1 cellular context compared by ENCODE assay signal in the genomic region with DNA sequence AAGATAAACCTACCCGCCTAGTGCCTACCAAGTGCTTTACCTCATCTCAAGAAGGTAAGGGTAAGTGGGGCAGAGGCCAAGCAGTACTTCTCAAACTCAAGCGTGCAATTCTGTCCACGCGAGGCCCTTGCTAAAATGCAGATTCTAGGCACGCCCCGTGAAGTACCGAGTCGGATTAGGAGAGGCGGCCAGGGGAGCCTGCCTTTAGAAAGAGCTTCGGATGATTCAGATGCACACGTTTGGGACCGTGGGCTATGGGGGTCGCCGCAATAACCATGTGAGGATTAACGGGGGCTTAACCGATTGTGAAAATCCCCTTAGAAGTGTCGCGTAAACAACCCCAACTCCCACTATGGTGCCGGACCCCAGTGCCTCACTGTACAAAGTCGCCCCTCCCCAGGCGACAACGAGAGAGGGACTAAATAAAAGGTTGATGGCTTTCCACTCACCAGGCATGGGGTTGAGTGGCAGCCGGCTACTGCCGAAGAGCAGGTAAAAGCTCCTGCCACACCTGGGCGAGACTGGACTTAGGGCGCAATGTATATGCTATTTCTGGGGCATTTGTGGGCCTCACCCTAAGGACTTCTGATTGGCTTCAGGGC.
TF ChIP-seq lines count a peak whose summit lies in the region.

No MANE protein-coding gene starts in this region.

TF ChIP-seq in GM12878, 131 proteins besides CTCF, POLR2A, EP300 and RAD21 (continues in another document):
- TF ChIP-seq POLR2AphosphoS2 (IDR thresholded peaks at IDR 0.05; ENCODE audit: low read depth, low read length) (peak; percentile 91), MEF2B (IDR thresholded peaks at IDR 0.05; ENCODE audit: partially characterized antibody, poor library complexity, severe bottlenecking) (peak; percentile 91), SPI1 (IDR thresholded peaks at IDR 0.05; ENCODE audit: borderline replicate concordance, insufficient read depth, low read depth, low read length) (no peak), NBN (IDR thresholded peaks at IDR 0.05) (peak; percentile 53; the same call in 1 of the 2 replicates), ZSCAN29 (IDR thresholded peaks at IDR 0.05) (peak; percentile 56; the same call in 1 of the 2 replicates), CBFB (IDR thresholded peaks at IDR 0.05; ENCODE audit: low read depth) (peak; percentile 82; the same call in 1 of the 2 replicates), SUPT20H (IDR thresholded peaks at IDR 0.05; ENCODE audit: borderline replicate concordance, control insufficient read depth, low read depth, low read length) (no peak), KLF5 (IDR thresholded peaks at IDR 0.05; ENCODE audit: partially characterized antibody) (no peak), KAT2A (conservative IDR thresholded peaks at IDR 0.05; ENCODE audit: control insufficient read depth, low read depth, low read length) (no peak), BHLHE40 (IDR thresholded peaks at IDR 0.05; ENCODE audit: borderline replicate concordance in 1 of 2, low read depth in 2 of 2, low read length in 1 of 2) (0 out of 4 replicates have a peak, but pooled peaks of 1 of the 2 experiments have one; percentile 9), NR2C1 (IDR thresholded peaks at IDR 0.05) (no peak), SMAD1 (IDR thresholded peaks at IDR 0.05; ENCODE audit: low read depth, partially characterized antibody) (peak; percentile 78), CHD2 (IDR thresholded peaks at IDR 0.05; ENCODE audit: borderline replicate concordance, low read depth, low read length) (no peak), SIX5 (IDR thresholded peaks at IDR 0.05; ENCODE audit: low read depth, low read length, severe bottlenecking) (peak; percentile 2), SREBF1 (IDR thresholded peaks at IDR 0.05; ENCODE audit: low read length) (no peak), YY1 (IDR thresholded peaks at IDR 0.05; ENCODE audit: low read depth, low read length) (peak; percentile 49), POLR2AphosphoS5 (IDR thresholded peaks at IDR 0.05; ENCODE audit: low read length) (peak; percentile 98), ZNF24 (IDR thresholded peaks at IDR 0.05) (no peak), MEF2A (IDR thresholded peaks at IDR 0.05; ENCODE audit: insufficient read depth, low read depth, low read length) (peak; percentile 83), SMARCA5 (IDR thresholded peaks at IDR 0.05) (0 out of 2 replicates have a peak, but pooled peaks have one; percentile 55), TAF1 (IDR thresholded peaks at IDR 0.05; ENCODE audit: borderline replicate concordance, low read depth, low read length) (peak; percentile 88), PML (IDR thresholded peaks at IDR 0.05; ENCODE audit: low read length) (peak; percentile 88; the same call in 1 of the 2 replicates), TCF12 (IDR thresholded peaks at IDR 0.05; ENCODE audit: low read depth, low read length) (peak; percentile 49; the same call in 1 of the 2 replicates), TBL1XR1 (IDR thresholded peaks at IDR 0.05; ENCODE audit: low read depth, low read length) (no peak), ZNF217 (IDR thresholded peaks at IDR 0.05) (peak; percentile 15; the same call in 1 of the 2 replicates), RFX5 (IDR thresholded peaks at IDR 0.05; ENCODE audit: low read depth, low read length) (no peak; the same call in 1 of the 2 replicates), HDGF (IDR thresholded peaks at IDR 0.05) (peak; percentile 21; the same call in 1 of the 2 replicates), ZBED1 (IDR thresholded peaks at IDR 0.05; ENCODE audit: borderline replicate concordance) (no peak), SIN3A (IDR thresholded peaks at IDR 0.05; ENCODE audit: low read depth, low read length) (0 out of 2 replicates have a peak, but pooled peaks have one; percentile 54), KDM1A (IDR thresholded peaks at IDR 0.05; ENCODE audit: borderline replicate concordance) (no peak), POU2F2 (IDR thresholded peaks at IDR 0.05; ENCODE audit: borderline replicate concordance, low read depth, low read length) (peak; percentile 95), BACH1 (IDR thresholded peaks at IDR 0.05; ENCODE audit: borderline replicate concordance) (peak; percentile 59), RELA (IDR thresholded peaks at IDR 0.05; ENCODE audit: borderline replicate concordance, partially characterized antibody) (peak; percentile 47)
- TF ChIP-seq, protein P1, sequence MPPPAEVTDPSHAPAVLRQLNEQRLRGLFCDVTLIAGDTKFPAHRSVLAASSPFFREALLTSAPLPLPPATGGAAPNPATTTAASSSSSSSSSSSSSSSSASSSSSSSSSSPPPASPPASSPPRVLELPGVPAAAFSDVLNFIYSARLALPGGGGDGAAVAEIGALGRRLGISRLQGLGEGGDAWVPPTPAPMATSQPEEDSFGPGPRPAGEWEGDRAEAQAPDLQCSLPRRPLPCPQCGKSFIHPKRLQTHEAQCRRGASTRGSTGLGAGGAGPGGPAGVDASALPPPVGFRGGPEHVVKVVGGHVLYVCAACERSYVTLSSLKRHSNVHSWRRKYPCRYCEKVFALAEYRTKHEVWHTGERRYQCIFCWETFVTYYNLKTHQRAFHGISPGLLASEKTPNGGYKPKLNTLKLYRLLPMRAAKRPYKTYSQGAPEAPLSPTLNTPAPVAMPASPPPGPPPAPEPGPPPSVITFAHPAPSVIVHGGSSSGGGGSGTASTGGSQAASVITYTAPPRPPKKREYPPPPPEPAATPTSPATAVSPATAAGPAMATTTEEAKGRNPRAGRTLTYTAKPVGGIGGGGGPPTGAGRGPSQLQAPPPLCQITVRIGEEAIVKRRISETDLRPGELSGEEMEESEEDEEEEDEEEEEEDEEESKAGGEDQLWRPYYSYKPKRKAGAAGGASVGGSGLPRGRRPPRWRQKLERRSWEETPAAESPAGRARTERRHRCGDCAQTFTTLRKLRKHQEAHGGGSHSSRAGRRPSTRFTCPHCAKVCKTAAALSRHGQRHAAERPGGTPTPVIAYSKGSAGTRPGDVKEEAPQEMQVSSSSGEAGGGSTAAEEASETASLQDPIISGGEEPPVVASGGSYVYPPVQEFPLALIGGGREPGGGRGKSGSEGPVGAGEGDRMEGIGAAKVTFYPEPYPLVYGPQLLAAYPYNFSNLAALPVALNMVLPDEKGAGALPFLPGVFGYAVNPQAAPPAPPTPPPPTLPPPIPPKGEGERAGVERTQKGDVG (CRISPR knock-in tag; IDR thresholded peaks at IDR 0.05), result no peak
- TF ChIP-seq, protein P2, sequence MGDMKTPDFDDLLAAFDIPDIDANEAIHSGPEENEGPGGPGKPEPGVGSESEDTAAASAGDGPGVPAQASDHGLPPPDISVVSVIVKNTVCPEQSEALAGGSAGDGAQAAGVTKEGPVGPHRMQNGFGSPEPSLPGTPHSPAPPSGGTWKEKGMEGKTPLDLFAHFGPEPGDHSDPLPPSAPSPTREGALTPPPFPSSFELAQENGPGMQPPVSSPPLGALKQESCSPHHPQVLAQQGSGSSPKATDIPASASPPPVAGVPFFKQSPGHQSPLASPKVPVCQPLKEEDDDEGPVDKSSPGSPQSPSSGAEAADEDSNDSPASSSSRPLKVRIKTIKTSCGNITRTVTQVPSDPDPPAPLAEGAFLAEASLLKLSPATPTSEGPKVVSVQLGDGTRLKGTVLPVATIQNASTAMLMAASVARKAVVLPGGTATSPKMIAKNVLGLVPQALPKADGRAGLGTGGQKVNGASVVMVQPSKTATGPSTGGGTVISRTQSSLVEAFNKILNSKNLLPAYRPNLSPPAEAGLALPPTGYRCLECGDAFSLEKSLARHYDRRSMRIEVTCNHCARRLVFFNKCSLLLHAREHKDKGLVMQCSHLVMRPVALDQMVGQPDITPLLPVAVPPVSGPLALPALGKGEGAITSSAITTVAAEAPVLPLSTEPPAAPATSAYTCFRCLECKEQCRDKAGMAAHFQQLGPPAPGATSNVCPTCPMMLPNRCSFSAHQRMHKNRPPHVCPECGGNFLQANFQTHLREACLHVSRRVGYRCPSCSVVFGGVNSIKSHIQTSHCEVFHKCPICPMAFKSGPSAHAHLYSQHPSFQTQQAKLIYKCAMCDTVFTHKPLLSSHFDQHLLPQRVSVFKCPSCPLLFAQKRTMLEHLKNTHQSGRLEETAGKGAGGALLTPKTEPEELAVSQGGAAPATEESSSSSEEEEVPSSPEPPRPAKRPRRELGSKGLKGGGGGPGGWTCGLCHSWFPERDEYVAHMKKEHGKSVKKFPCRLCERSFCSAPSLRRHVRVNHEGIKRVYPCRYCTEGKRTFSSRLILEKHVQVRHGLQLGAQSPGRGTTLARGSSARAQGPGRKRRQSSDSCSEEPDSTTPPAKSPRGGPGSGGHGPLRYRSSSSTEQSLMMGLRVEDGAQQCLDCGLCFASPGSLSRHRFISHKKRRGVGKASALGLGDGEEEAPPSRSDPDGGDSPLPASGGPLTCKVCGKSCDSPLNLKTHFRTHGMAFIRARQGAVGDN (IDR thresholded peaks at IDR 0.05), result peak; percentile 51; the same call in 1 of the 2 replicates
- TF ChIP-seq, protein P3, sequence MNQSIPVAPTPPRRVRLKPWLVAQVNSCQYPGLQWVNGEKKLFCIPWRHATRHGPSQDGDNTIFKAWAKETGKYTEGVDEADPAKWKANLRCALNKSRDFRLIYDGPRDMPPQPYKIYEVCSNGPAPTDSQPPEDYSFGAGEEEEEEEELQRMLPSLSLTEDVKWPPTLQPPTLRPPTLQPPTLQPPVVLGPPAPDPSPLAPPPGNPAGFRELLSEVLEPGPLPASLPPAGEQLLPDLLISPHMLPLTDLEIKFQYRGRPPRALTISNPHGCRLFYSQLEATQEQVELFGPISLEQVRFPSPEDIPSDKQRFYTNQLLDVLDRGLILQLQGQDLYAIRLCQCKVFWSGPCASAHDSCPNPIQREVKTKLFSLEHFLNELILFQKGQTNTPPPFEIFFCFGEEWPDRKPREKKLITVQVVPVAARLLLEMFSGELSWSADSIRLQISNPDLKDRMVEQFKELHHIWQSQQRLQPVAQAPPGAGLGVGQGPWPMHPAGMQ (IDR thresholded peaks at IDR 0.05; ENCODE audit: borderline replicate concordance), result no peak
- TF ChIP-seq, protein P4, sequence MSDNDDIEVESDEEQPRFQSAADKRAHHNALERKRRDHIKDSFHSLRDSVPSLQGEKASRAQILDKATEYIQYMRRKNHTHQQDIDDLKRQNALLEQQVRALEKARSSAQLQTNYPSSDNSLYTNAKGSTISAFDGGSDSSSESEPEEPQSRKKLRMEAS (IDR thresholded peaks at IDR 0.05; ENCODE audit: low read depth, low read length), result peak; percentile 15; the same call in 1 of the 2 replicates
- TF ChIP-seq, protein P5, sequence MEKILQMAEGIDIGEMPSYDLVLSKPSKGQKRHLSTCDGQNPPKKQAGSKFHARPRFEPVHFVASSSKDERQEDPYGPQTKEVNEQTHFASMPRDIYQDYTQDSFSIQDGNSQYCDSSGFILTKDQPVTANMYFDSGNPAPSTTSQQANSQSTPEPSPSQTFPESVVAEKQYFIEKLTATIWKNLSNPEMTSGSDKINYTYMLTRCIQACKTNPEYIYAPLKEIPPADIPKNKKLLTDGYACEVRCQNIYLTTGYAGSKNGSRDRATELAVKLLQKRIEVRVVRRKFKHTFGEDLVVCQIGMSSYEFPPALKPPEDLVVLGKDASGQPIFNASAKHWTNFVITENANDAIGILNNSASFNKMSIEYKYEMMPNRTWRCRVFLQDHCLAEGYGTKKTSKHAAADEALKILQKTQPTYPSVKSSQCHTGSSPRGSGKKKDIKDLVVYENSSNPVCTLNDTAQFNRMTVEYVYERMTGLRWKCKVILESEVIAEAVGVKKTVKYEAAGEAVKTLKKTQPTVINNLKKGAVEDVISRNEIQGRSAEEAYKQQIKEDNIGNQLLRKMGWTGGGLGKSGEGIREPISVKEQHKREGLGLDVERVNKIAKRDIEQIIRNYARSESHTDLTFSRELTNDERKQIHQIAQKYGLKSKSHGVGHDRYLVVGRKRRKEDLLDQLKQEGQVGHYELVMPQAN (conservative IDR thresholded peaks at IDR 0.05), result peak; percentile 73; the same call in 1 of the 2 replicates
- TF ChIP-seq, protein P6, sequence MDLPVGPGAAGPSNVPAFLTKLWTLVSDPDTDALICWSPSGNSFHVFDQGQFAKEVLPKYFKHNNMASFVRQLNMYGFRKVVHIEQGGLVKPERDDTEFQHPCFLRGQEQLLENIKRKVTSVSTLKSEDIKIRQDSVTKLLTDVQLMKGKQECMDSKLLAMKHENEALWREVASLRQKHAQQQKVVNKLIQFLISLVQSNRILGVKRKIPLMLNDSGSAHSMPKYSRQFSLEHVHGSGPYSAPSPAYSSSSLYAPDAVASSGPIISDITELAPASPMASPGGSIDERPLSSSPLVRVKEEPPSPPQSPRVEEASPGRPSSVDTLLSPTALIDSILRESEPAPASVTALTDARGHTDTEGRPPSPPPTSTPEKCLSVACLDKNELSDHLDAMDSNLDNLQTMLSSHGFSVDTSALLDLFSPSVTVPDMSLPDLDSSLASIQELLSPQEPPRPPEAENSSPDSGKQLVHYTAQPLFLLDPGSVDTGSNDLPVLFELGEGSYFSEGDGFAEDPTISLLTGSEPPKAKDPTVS (IDR thresholded peaks at IDR 0.05; ENCODE audit: low read depth, low read length), result no peak
- TF ChIP-seq, protein P7, sequence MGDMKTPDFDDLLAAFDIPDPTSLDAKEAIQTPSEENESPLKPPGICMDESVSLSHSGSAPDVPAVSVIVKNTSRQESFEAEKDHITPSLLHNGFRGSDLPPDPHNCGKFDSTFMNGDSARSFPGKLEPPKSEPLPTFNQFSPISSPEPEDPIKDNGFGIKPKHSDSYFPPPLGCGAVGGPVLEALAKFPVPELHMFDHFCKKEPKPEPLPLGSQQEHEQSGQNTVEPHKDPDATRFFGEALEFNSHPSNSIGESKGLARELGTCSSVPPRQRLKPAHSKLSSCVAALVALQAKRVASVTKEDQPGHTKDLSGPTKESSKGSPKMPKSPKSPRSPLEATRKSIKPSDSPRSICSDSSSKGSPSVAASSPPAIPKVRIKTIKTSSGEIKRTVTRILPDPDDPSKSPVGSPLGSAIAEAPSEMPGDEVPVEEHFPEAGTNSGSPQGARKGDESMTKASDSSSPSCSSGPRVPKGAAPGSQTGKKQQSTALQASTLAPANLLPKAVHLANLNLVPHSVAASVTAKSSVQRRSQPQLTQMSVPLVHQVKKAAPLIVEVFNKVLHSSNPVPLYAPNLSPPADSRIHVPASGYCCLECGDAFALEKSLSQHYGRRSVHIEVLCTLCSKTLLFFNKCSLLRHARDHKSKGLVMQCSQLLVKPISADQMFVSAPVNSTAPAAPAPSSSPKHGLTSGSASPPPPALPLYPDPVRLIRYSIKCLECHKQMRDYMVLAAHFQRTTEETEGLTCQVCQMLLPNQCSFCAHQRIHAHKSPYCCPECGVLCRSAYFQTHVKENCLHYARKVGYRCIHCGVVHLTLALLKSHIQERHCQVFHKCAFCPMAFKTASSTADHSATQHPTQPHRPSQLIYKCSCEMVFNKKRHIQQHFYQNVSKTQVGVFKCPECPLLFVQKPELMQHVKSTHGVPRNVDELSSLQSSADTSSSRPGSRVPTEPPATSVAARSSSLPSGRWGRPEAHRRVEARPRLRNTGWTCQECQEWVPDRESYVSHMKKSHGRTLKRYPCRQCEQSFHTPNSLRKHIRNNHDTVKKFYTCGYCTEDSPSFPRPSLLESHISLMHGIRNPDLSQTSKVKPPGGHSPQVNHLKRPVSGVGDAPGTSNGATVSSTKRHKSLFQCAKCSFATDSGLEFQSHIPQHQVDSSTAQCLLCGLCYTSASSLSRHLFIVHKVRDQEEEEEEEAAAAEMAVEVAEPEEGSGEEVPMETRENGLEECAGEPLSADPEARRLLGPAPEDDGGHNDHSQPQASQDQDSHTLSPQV (IDR thresholded peaks at IDR 0.05), result peak; percentile 79; the same call in 1 of the 2 replicates
